Comparison of ENCODE assay signal across 8 cellular contexts in genomic region chr2:69770193-69770702, GRCh38. TPM values are rescaled to one million over a fixed set of nuclear protein-coding genes. Genes with fewer than 3 reads are reported as not detected.
A peak's percentile ranks its signal among the peaks of the same experiment; 100 is the strongest.
DNase-seq lines count a peak whose midpoint lies in the region; ATAC-seq, FAIRE-seq and TF ChIP-seq lines count a peak whose summit lies in the region.

No MANE protein-coding gene starts in this region.

- ATAC-seq in activated T-cell treated with anti-CD3 and anti-CD28 coated beads, Interleukin-2, amount 50 U/mL, for 4 hours, result peak; percentile 19 to 27
- no peak for ATAC-seq in GM21367 (IDR thresholded peaks at IDR 0.05; ENCODE audit: unreplicated experiment)

- H3K36me3 Mint-ChIP-seq in activated T-cell treated with anti-CD3 and anti-CD28 coated beads, Interleukin-2, amount 50 U/mL, for 4 hours (ENCODE audit: insufficient read depth), result no peaks in the 10 kb centered on the region
- H3K36me3 Mint-ChIP-seq in nephron progenitor cell (ENCODE audit: low read depth), result peaks cover 4% of the 10 kb centered on the region

- TF ChIP-seq CTCF in endothelial cell of umbilical vein (IDR thresholded peaks at IDR 0.05; ENCODE audit: extremely low read depth in 1 of 2, insufficient read depth in 1 of 2, low read depth in 1 of 2, low read length in 2 of 2) (no peak), nephron progenitor cell (IDR thresholded peaks at IDR 0.05) (no peak)

- H3K27ac Mint-ChIP-seq in nephron progenitor cell, result peak overlapping the region; percentile 77

- no peaks in the 10 kb centered on the region for H3K9me3 ChIP-seq in SJCRH30 (replicated peaks)
- H3K9me3 ChIP-seq in endothelial cell of umbilical vein (replicated peaks; ENCODE audit: control insufficient read depth, insufficient read depth, low read length), result no peaks in the 10 kb centered on the region

- BruUV-seq in endothelial cell of umbilical vein (replicated peaks; lab: Mats Ljungman, UMichigan), result no TSS peak

- no peak for TF ChIP-seq POLR2A in endothelial cell of umbilical vein (IDR thresholded peaks at IDR 0.05; ENCODE audit: low read depth, low read length)

- H3K4me2 ChIP-seq in endothelial cell of umbilical vein (ENCODE audit: insufficient read depth, low read length), result no peak overlapping the region

- no peak for DNase-seq in activated T-cell treated with anti-CD3 and anti-CD28 coated beads, Interleukin-2, amount 50 U/mL, for 4 hours
- DNase-seq in activated T-cell treated with anti-CD3 and anti-CD28 coated beads for 4 hours (no peak), SJCRH30 (peak; percentile 32 to 73), endothelial cell of umbilical vein (ENCODE audit: low read depth, low spot score) (peak; percentile 61), nephron progenitor cell (no peak), GM19240 (ENCODE audit: insufficient read length, low spot score) (no peak)
- DNase-seq in effector CD8-positive, alpha-beta T cell (lab: John Stamatoyannopoulos, UW), result no peak

- dilution Hi-C loops in endothelial cell of umbilical vein (cut with MboI; ENCODE audit: extremely low pct_ligation_motif_present, low sequenced_read_pairs), result no loop called here

- H3K4me1 ChIP-seq in SJCRH30, result peaks cover 23% of the 10 kb centered on the region
- H3K4me1 ChIP-seq in endothelial cell of umbilical vein (ENCODE audit: control insufficient read depth, extremely low read depth, insufficient read depth, low read length), result peaks cover 5% of the 10 kb centered on the region

- no peaks in the 10 kb centered on the region for H3K79me2 ChIP-seq in endothelial cell of umbilical vein (ENCODE audit: control insufficient read depth, insufficient read depth, low read length)

- POLR2A ChIA-PET in endothelial cell of umbilical vein (lab: Charles Lee), result no interaction called here

- H2AFZ ChIP-seq in endothelial cell of umbilical vein (ENCODE audit: low read depth, low read length), result peak overlapping the region; percentile 13

- no peak overlapping the region for H3K4me3 Mint-ChIP-seq in activated T-cell treated with anti-CD3 and anti-CD28 coated beads, Interleukin-2, amount 50 U/mL, for 4 hours
- no peak overlapping the region for H3K4me3 Mint-ChIP-seq in nephron progenitor cell

- no peak overlapping the region for H3K9ac ChIP-seq in endothelial cell of umbilical vein (replicated peaks; ENCODE audit: extremely low read depth, insufficient read depth, low read length)

- H3K4me3 ChIP-seq in SJCRH30 (no peak overlapping the region), endothelial cell of umbilical vein (replicated peaks in 1 of 3; ENCODE audit: insufficient read depth in 1 of 3, low read depth in 1 of 3, low read length in 3 of 3) (no peak overlapping the region)

- H3K27me3 Mint-ChIP-seq in activated T-cell treated with anti-CD3 and anti-CD28 coated beads, Interleukin-2, amount 50 U/mL, for 4 hours (ENCODE audit: low read depth), result no peaks in the 10 kb centered on the region
- H3K27me3 Mint-ChIP-seq in nephron progenitor cell (ENCODE audit: low read depth, poor library complexity), result no peaks in the 10 kb centered on the region

- no peaks in the 10 kb centered on the region for H4K20me1 ChIP-seq in endothelial cell of umbilical vein (replicated peaks; ENCODE audit: control insufficient read depth, extremely low read depth, insufficient read depth, low read length)

- peaks cover 50% of the 10 kb centered on the region for H3K4me1 Mint-ChIP-seq in activated T-cell treated with anti-CD3 and anti-CD28 coated beads, Interleukin-2, amount 50 U/mL, for 4 hours (ENCODE audit: low read depth)
- H3K4me1 Mint-ChIP-seq in nephron progenitor cell, result peaks cover 21% of the 10 kb centered on the region

- H3K27ac ChIP-seq in SJCRH30 (peak overlapping the region; percentile 20; the same call in 1 of the 2 replicates), endothelial cell of umbilical vein (ENCODE audit: insufficient read depth, low read depth, low read length) (no peak overlapping the region)

- peak; percentile 74 for FAIRE-seq in endothelial cell of umbilical vein (lab: Jason Lieb, UNC)

- intact Hi-C loops in endothelial cell of umbilical vein (cut with micrococcal nuclease), result no loop called here

- H3K9me3 Mint-ChIP-seq in activated T-cell treated with anti-CD3 and anti-CD28 coated beads, Interleukin-2, amount 50 U/mL, for 4 hours, result no peaks in the 10 kb centered on the region
- H3K9me3 Mint-ChIP-seq in nephron progenitor cell, result peaks cover 2% of the 10 kb centered on the region

- H3K9me1 ChIP-seq in endothelial cell of umbilical vein (replicated peaks; ENCODE audit: control insufficient read depth, extremely low read depth, insufficient read depth, low read length), result no peaks in the 10 kb centered on the region

- H3K36me3 ChIP-seq in SJCRH30 (no peaks in the 10 kb centered on the region), endothelial cell of umbilical vein (ENCODE audit: control insufficient read depth in 2 of 2, extremely low read depth in 1 of 2, insufficient read depth in 2 of 2, low read length in 2 of 2) (no peaks in the 10 kb centered on the region)

- H3K27me3 ChIP-seq in SJCRH30 (no peaks in the 10 kb centered on the region; the same call in 1 of the 2 replicates), endothelial cell of umbilical vein (ENCODE audit: control insufficient read depth in 2 of 2, insufficient read depth in 2 of 2, low read length in 2 of 2) (no peaks in the 10 kb centered on the region)

- CTCF ChIA-PET in endothelial cell of umbilical vein (lab: Charles Lee), result interaction anchor here (0.5 kb wide), 1 partner anchor 205 kb away, joined by 3 read pairs; no protein-coding TSS in a partner anchor

TF ChIP-seq in endothelial cell of umbilical vein, 7 proteins besides CTCF, POLR2A, EP300 and RAD21:
- peak; percentile 73 for TF ChIP-seq FOS (IDR thresholded peaks at IDR 0.05; ENCODE audit: borderline replicate concordance, insufficient read depth, low read length)
- peak; percentile 57 for TF ChIP-seq JUN (IDR thresholded peaks at IDR 0.05; ENCODE audit: borderline replicate concordance, insufficient read depth, insufficient read length, low read depth)
- TF ChIP-seq GATA2 (IDR thresholded peaks at IDR 0.05; ENCODE audit: insufficient read depth, insufficient read length, low read depth, low read length), result no peak
- TF ChIP-seq MAX (IDR thresholded peaks at IDR 0.05; ENCODE audit: insufficient read depth, insufficient read length), result no peak

RNA-seq across cellular contexts. Expression of gene ANXA4, which starts 28.3 kb away (rescaled TPM):
- 10 to 100 TPM in 2 of 3 donors, 1 to 10 TPM in 1; 9.6 to 12.4 (median 11.2) TPM for total RNA-seq in activated T-cell treated with anti-CD3 and anti-CD28 coated beads, Interleukin-2, amount 50 U/mL, for 4 hours
- 2.8 and 4.7 TPM in 2 replicates for total RNA-seq in SJCRH30 (2014; rRNA removed; shearing (Covaris generic))
- 70.8 and 79.6 TPM in 2 replicates for total RNA-seq in endothelial cell of umbilical vein
- polyA plus RNA-seq in endothelial cell of umbilical vein, result 29.4 and 42.2 TPM in 2 replicates
- 42.7 and 56.8 TPM in 2 replicates for polyA plus RNA-seq in endothelial cell of umbilical vein (2011; cell fraction: cytosol; rRNA removed)
- polyA plus RNA-seq in endothelial cell of umbilical vein (2011; cell fraction: nucleus; rRNA removed), result 41.6 and 43.7 TPM in 2 replicates
- polyA plus RNA-seq in endothelial cell of umbilical vein (2012), result 120 and 124 TPM in 2 replicates
- polyA minus RNA-seq in endothelial cell of umbilical vein, result 86.6 and 92.5 TPM in 2 replicates
- 13.1 TPM for polyA minus RNA-seq in endothelial cell of umbilical vein (2011; cell fraction: cytosol; rRNA and poly(A)+ RNA removed)
- 17.3 and 25.4 TPM in 2 replicates for polyA minus RNA-seq in endothelial cell of umbilical vein (2011; cell fraction: nucleus; rRNA and poly(A)+ RNA removed)

RNA-seq across cellular contexts. Expression of gene GMCL1, which starts 59.2 kb away (rescaled TPM):
- total RNA-seq in activated T-cell treated with anti-CD3 and anti-CD28 coated beads, Interleukin-2, amount 50 U/mL, for 4 hours, result 10 to 100 TPM; 10.4 to 16.4 (median 12.3) TPM
- total RNA-seq in SJCRH30 (2014; rRNA removed; shearing (Covaris generic)), result 20.1 and 26.1 TPM in 2 replicates
- 13.0 and 14.6 TPM in 2 replicates for total RNA-seq in endothelial cell of umbilical vein
- 3.8 and 4.2 TPM in 2 replicates for polyA plus RNA-seq in endothelial cell of umbilical vein
- polyA plus RNA-seq in endothelial cell of umbilical vein (2011; cell fraction: cytosol; rRNA removed), result 4.7 and 4.8 TPM in 2 replicates
- 8.2 and 9.3 TPM in 2 replicates for polyA plus RNA-seq in endothelial cell of umbilical vein (2011; cell fraction: nucleus; rRNA removed)
- 7.1 and 8.6 TPM in 2 replicates for polyA plus RNA-seq in endothelial cell of umbilical vein (2012)
- 4.3 and 9.2 TPM in 2 replicates for polyA minus RNA-seq in endothelial cell of umbilical vein
- polyA minus RNA-seq in endothelial cell of umbilical vein (2011; cell fraction: cytosol; rRNA and poly(A)+ RNA removed), result 7.6 TPM
- 6.5 and 7.9 TPM in 2 replicates for polyA minus RNA-seq in endothelial cell of umbilical vein (2011; cell fraction: nucleus; rRNA and poly(A)+ RNA removed)

Comparison
In these comparisons a context has a peak if more than half of its experiments do, and no peak if none do; other contexts are left out.
1. DNase-seq: peak in SJCRH30 (2 of 2) and endothelial cell of umbilical vein (single experiment); none in activated T-cell treated with anti-CD3 and anti-CD28 coated beads, Interleukin-2, amount 50 U/mL, for 4 hours (single experiment), activated T-cell treated with anti-CD3 and anti-CD28 coated beads for 4 hours (single experiment), nephron progenitor cell (single experiment), effector CD8-positive, alpha-beta T cell (single experiment) and GM19240 (single experiment).